In the genomic region with DNA sequence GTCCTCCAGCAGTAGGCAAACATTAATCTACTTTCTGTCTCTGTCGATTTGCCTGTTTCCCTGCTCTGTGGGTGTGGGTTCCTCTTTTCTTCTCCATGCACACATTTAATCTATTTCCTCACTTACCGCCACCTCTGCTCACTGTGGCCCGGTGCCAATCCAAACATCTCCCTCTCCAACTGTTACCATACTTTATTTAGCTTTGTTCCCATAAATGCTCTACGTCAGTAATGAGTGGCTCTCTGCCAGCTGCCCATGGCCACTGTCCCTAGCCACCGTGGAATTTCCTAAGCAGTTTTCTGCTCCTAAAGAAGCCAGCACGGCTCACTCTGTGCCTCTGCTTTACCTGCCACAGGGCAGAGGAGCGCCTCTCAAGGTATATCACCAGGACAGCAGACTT, we compare ENCODE assay signal across 1 cellular context.
TF ChIP-seq lines count a peak whose summit lies in the region.

No MANE protein-coding gene starts in this region.

TF ChIP-seq in HepG2, 621 proteins besides CTCF, POLR2A, EP300 and RAD21 (continued from another document and continues in another):
- TF ChIP-seq, protein P1, sequence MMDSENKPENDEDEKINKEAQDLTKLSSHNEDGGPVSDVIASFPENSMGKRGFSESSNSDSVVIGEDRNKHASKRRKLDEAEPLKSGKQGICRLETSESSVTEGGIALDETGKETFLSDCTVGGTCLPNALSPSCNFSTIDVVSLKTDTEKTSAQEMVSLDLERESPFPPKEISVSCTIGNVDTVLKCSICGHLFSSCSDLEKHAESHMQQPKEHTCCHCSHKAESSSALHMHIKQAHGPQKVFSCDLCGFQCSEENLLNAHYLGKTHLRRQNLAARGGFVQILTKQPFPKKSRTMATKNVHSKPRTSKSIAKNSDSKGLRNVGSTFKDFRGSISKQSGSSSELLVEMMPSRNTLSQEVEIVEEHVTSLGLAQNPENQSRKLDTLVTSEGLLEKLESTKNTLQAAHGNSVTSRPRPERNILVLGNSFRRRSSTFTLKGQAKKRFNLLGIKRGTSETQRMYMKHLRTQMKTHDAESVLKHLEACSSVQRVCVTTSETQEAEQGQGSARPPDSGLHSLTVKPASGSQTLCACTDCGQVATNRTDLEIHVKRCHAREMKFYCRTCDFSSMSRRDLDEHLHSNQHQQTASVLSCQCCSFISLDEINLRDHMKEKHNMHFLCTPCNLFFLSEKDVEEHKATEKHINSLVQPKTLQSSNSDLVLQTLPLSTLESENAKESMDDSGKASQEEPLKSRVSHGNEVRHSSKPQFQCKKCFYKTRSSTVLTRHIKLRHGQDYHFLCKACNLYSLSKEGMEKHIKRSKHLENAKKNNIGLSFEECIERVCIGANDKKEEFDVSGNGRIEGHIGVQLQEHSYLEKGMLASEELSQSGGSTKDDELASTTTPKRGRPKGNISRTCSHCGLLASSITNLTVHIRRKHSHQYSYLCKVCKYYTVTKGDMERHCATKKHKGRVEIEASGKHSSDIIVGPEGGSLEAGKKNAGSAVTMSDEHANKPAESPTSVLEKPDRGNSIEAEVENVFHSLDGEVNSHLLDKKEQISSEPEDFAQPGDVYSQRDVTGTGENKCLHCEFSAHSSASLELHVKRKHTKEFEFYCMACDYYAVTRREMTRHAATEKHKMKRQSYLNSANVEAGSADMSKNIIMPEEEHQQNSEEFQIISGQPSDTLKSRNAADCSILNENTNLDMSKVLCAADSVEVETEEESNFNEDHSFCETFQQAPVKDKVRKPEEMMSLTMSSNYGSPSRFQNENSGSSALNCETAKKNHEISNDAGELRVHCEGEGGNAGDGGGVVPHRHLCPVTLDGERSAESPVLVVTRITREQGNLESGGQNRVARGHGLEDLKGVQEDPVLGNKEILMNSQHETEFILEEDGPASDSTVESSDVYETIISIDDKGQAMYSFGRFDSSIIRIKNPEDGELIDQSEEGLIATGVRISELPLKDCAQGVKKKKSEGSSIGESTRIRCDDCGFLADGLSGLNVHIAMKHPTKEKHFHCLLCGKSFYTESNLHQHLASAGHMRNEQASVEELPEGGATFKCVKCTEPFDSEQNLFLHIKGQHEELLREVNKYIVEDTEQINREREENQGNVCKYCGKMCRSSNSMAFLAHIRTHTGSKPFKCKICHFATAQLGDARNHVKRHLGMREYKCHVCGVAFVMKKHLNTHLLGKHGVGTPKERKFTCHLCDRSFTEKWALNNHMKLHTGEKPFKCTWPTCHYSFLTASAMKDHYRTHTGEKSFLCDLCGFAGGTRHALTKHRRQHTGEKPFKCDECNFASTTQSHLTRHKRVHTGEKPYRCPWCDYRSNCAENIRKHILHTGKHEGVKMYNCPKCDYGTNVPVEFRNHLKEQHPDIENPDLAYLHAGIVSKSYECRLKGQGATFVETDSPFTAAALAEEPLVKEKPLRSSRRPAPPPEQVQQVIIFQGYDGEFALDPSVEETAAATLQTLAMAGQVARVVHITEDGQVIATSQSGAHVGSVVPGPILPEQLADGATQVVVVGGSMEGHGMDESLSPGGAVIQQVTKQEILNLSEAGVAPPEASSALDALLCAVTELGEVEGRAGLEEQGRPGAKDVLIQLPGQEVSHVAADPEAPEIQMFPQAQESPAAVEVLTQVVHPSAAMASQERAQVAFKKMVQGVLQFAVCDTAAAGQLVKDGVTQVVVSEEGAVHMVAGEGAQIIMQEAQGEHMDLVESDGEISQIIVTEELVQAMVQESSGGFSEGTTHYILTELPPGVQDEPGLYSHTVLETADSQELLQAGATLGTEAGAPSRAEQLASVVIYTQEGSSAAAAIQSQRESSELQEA (CRISPR knock-in tag; IDR thresholded peaks at IDR 0.05; ENCODE audit: not compliant biosample characterization): no peak
- TF ChIP-seq, protein P2, sequence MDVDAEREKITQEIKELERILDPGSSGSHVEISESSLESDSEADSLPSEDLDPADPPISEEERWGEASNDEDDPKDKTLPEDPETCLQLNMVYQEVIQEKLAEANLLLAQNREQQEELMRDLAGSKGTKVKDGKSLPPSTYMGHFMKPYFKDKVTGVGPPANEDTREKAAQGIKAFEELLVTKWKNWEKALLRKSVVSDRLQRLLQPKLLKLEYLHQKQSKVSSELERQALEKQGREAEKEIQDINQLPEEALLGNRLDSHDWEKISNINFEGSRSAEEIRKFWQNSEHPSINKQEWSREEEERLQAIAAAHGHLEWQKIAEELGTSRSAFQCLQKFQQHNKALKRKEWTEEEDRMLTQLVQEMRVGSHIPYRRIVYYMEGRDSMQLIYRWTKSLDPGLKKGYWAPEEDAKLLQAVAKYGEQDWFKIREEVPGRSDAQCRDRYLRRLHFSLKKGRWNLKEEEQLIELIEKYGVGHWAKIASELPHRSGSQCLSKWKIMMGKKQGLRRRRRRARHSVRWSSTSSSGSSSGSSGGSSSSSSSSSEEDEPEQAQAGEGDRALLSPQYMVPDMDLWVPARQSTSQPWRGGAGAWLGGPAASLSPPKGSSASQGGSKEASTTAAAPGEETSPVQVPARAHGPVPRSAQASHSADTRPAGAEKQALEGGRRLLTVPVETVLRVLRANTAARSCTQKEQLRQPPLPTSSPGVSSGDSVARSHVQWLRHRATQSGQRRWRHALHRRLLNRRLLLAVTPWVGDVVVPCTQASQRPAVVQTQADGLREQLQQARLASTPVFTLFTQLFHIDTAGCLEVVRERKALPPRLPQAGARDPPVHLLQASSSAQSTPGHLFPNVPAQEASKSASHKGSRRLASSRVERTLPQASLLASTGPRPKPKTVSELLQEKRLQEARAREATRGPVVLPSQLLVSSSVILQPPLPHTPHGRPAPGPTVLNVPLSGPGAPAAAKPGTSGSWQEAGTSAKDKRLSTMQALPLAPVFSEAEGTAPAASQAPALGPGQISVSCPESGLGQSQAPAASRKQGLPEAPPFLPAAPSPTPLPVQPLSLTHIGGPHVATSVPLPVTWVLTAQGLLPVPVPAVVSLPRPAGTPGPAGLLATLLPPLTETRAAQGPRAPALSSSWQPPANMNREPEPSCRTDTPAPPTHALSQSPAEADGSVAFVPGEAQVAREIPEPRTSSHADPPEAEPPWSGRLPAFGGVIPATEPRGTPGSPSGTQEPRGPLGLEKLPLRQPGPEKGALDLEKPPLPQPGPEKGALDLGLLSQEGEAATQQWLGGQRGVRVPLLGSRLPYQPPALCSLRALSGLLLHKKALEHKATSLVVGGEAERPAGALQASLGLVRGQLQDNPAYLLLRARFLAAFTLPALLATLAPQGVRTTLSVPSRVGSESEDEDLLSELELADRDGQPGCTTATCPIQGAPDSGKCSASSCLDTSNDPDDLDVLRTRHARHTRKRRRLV (CRISPR knock-in tag; IDR thresholded peaks at IDR 0.05): no peak
- no peak for TF ChIP-seq FOXK2 (IDR thresholded peaks at IDR 0.05)
- TF ChIP-seq, protein P3, sequence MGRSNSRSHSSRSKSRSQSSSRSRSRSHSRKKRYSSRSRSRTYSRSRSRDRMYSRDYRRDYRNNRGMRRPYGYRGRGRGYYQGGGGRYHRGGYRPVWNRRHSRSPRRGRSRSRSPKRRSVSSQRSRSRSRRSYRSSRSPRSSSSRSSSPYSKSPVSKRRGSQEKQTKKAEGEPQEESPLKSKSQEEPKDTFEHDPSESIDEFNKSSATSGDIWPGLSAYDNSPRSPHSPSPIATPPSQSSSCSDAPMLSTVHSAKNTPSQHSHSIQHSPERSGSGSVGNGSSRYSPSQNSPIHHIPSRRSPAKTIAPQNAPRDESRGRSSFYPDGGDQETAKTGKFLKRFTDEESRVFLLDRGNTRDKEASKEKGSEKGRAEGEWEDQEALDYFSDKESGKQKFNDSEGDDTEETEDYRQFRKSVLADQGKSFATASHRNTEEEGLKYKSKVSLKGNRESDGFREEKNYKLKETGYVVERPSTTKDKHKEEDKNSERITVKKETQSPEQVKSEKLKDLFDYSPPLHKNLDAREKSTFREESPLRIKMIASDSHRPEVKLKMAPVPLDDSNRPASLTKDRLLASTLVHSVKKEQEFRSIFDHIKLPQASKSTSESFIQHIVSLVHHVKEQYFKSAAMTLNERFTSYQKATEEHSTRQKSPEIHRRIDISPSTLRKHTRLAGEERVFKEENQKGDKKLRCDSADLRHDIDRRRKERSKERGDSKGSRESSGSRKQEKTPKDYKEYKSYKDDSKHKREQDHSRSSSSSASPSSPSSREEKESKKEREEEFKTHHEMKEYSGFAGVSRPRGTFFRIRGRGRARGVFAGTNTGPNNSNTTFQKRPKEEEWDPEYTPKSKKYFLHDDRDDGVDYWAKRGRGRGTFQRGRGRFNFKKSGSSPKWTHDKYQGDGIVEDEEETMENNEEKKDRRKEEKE (IDR thresholded peaks at IDR 0.05): no peak
- no peak for TF ChIP-seq ZNF607 (CRISPR knock-in tag; IDR thresholded peaks at IDR 0.05; ENCODE audit: borderline replicate concordance)
- TF ChIP-seq ZNF549 (CRISPR knock-in tag; IDR thresholded peaks at IDR 0.05): no peak
- TF ChIP-seq RBM39 (IDR thresholded peaks at IDR 0.05; ENCODE audit: low read depth, low read length, poor library complexity, severe bottlenecking): no peak
- TF ChIP-seq, protein P4, sequence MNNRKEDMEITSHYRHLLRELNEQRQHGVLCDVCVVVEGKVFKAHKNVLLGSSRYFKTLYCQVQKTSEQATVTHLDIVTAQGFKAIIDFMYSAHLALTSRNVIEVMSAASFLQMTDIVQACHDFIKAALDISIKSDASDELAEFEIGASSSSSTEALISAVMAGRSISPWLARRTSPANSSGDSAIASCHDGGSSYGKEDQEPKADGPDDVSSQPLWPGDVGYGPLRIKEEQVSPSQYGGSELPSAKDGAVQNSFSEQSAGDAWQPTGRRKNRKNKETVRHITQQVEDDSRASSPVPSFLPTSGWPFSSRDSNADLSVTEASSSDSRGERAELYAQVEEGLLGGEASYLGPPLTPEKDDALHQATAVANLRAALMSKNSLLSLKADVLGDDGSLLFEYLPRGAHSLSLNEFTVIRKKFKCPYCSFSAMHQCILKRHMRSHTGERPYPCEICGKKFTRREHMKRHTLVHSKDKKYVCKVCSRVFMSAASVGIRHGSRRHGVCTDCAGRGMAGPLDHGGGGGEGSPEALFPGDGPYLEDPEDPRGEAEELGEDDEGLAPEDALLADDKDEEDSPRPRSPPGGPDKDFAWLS (CRISPR knock-in tag; IDR thresholded peaks at IDR 0.05; ENCODE audit: borderline replicate concordance): no peak
- TF ChIP-seq, protein P5, sequence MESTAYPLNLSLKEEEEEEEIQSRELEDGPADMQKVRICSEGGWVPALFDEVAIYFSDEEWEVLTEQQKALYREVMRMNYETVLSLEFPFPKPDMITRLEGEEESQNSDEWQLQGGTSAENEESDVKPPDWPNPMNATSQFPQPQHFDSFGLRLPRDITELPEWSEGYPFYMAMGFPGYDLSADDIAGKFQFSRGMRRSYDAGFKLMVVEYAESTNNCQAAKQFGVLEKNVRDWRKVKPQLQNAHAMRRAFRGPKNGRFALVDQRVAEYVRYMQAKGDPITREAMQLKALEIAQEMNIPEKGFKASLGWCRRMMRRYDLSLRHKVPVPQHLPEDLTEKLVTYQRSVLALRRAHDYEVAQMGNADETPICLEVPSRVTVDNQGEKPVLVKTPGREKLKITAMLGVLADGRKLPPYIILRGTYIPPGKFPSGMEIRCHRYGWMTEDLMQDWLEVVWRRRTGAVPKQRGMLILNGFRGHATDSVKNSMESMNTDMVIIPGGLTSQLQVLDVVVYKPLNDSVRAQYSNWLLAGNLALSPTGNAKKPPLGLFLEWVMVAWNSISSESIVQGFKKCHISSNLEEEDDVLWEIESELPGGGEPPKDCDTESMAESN (CRISPR knock-in tag; conservative IDR thresholded peaks at IDR 0.05): no peak
- no peak for TF ChIP-seq ZNF296 (CRISPR knock-in tag; conservative IDR thresholded peaks at IDR 0.05)
- TF ChIP-seq, protein P6, sequence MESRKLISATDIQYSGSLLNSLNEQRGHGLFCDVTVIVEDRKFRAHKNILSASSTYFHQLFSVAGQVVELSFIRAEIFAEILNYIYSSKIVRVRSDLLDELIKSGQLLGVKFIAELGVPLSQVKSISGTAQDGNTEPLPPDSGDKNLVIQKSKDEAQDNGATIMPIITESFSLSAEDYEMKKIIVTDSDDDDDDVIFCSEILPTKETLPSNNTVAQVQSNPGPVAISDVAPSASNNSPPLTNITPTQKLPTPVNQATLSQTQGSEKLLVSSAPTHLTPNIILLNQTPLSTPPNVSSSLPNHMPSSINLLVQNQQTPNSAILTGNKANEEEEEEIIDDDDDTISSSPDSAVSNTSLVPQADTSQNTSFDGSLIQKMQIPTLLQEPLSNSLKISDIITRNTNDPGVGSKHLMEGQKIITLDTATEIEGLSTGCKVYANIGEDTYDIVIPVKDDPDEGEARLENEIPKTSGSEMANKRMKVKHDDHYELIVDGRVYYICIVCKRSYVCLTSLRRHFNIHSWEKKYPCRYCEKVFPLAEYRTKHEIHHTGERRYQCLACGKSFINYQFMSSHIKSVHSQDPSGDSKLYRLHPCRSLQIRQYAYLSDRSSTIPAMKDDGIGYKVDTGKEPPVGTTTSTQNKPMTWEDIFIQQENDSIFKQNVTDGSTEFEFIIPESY (CRISPR knock-in tag; IDR thresholded peaks at IDR 0.05): no peak
- TF ChIP-seq SP2 (CRISPR knock-in tag; IDR thresholded peaks at IDR 0.05): no peak
- TF ChIP-seq, protein P7, sequence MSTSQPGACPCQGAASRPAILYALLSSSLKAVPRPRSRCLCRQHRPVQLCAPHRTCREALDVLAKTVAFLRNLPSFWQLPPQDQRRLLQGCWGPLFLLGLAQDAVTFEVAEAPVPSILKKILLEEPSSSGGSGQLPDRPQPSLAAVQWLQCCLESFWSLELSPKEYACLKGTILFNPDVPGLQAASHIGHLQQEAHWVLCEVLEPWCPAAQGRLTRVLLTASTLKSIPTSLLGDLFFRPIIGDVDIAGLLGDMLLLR (CRISPR knock-in tag; IDR thresholded peaks at IDR 0.05): no peak
- TF ChIP-seq, protein P8, sequence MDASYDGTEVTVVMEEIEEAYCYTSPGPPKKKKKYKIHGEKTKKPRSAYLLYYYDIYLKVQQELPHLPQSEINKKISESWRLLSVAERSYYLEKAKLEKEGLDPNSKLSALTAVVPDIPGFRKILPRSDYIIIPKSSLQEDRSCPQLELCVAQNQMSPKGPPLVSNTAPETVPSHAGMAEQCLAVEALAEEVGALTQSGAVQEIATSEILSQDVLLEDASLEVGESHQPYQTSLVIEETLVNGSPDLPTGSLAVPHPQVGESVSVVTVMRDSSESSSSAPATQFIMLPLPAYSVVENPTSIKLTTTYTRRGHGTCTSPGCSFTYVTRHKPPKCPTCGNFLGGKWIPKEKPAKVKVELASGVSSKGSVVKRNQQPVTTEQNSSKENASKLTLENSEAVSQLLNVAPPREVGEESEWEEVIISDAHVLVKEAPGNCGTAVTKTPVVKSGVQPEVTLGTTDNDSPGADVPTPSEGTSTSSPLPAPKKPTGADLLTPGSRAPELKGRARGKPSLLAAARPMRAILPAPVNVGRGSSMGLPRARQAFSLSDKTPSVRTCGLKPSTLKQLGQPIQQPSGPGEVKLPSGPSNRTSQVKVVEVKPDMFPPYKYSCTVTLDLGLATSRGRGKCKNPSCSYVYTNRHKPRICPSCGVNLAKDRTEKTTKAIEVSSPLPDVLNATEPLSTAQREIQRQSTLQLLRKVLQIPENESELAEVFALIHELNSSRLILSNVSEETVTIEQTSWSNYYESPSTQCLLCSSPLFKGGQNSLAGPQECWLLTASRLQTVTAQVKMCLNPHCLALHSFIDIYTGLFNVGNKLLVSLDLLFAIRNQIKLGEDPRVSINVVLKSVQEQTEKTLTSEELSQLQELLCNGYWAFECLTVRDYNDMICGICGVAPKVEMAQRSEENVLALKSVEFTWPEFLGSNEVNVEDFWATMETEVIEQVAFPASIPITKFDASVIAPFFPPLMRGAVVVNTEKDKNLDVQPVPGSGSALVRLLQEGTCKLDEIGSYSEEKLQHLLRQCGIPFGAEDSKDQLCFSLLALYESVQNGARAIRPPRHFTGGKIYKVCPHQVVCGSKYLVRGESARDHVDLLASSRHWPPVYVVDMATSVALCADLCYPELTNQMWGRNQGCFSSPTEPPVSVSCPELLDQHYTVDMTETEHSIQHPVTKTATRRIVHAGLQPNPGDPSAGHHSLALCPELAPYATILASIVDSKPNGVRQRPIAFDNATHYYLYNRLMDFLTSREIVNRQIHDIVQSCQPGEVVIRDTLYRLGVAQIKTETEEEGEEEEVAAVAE (CRISPR knock-in tag; IDR thresholded peaks at IDR 0.05; ENCODE audit: borderline replicate concordance): no peak
- no peak for TF ChIP-seq ZKSCAN1 (IDR thresholded peaks at IDR 0.05; ENCODE audit: low read length)
- TF ChIP-seq ZNF383 (CRISPR knock-in tag; IDR thresholded peaks at IDR 0.05; ENCODE audit: borderline replicate concordance): no peak
